1 cellular context compared by ENCODE assay signal in genomic region chr1:23960291-23960718, GRCh38.
A peak's percentile ranks its signal among the peaks of the same experiment; 100 is the strongest.
TF ChIP-seq lines count a peak whose summit lies in the region.

No MANE protein-coding gene starts in this region.

TF ChIP-seq in GM12878, 131 proteins besides CTCF, POLR2A, EP300 and RAD21 (continues in another document):
- TF ChIP-seq CBX3 (IDR thresholded peaks at IDR 0.05; ENCODE audit: borderline replicate concordance, low read depth) (no peak), NKRF (conservative IDR thresholded peaks at IDR 0.05) (peak; percentile 33; the same call in 1 of the 2 replicates), SKIL (IDR thresholded peaks at IDR 0.05; ENCODE audit: low read depth, poor library complexity, severe bottlenecking) (peak; percentile 17), RUNX3 (IDR thresholded peaks at IDR 0.05; ENCODE audit: low read length) (no peak), ZBTB40 (IDR thresholded peaks at IDR 0.05; ENCODE audit: borderline replicate concordance) (0 out of 2 replicates have a peak, but pooled peaks have one; percentile 18), SIX5 (IDR thresholded peaks at IDR 0.05; ENCODE audit: low read depth, low read length, severe bottlenecking) (no peak), ZBED1 (IDR thresholded peaks at IDR 0.05; ENCODE audit: borderline replicate concordance) (0 out of 2 replicates have a peak, but pooled peaks have one; percentile 17), GATAD2B (conservative IDR thresholded peaks at IDR 0.05; ENCODE audit: low read depth) (0 out of 2 replicates have a peak, but pooled peaks have one; percentile 1), MEF2A (IDR thresholded peaks at IDR 0.05; ENCODE audit: insufficient read depth, low read depth, low read length) (no peak), REST (IDR thresholded peaks at IDR 0.05; ENCODE audit: low read depth, low read length) (no peak), STAT3 (IDR thresholded peaks at IDR 0.05; ENCODE audit: low read depth, low read length) (no peak), HDGF (IDR thresholded peaks at IDR 0.05) (no peak), KDM1A (IDR thresholded peaks at IDR 0.05; ENCODE audit: borderline replicate concordance) (no peak), E4F1 (IDR thresholded peaks at IDR 0.05; ENCODE audit: borderline replicate concordance, partially characterized antibody) (no peak), IRF3 (IDR thresholded peaks at IDR 0.05) (no peak), HCFC1 (IDR thresholded peaks at IDR 0.05; ENCODE audit: low read length) (no peak), KLF5 (IDR thresholded peaks at IDR 0.05; ENCODE audit: partially characterized antibody) (no peak), YY1 (IDR thresholded peaks at IDR 0.05; ENCODE audit: low read depth, low read length) (no peak), NR2C1 (IDR thresholded peaks at IDR 0.05) (no peak), IKZF1 (conservative IDR thresholded peaks at IDR 0.05) (0 out of 2 replicates have a peak, but pooled peaks have one; percentile 7), CHD1 (IDR thresholded peaks at IDR 0.05; ENCODE audit: low read depth, low read length) (no peak), MEF2B (IDR thresholded peaks at IDR 0.05; ENCODE audit: partially characterized antibody, poor library complexity, severe bottlenecking) (peak; percentile 2), GABPA (IDR thresholded peaks at IDR 0.05; ENCODE audit: low read depth) (no peak), SMC3 (IDR thresholded peaks at IDR 0.05; ENCODE audit: borderline replicate concordance, low read length) (no peak), LARP7 (IDR thresholded peaks at IDR 0.05) (no peak), SIN3A (IDR thresholded peaks at IDR 0.05; ENCODE audit: low read depth, low read length) (peak; percentile 22; the same call in 1 of the 2 replicates), NFXL1 (IDR thresholded peaks at IDR 0.05; ENCODE audit: borderline replicate concordance) (no peak), JUNB (IDR thresholded peaks at IDR 0.05) (no peak), ZNF687 (IDR thresholded peaks at IDR 0.05) (no peak), RFX5 (IDR thresholded peaks at IDR 0.05; ENCODE audit: low read depth, low read length) (no peak), CREB1 (IDR thresholded peaks at IDR 0.05; ENCODE audit: low read depth) (no peak), IKZF2 (IDR thresholded peaks at IDR 0.05) (peak in 1 of 2 experiments; percentile 49; a peak in 2 of 4 replicates), BCL11A (IDR thresholded peaks at IDR 0.05; ENCODE audit: low read depth, low read length) (no peak), USF1 (IDR thresholded peaks at IDR 0.05; ENCODE audit: borderline replicate concordance, extremely low read length, insufficient read depth, low read depth, low read length) (no peak), SMAD5 (IDR thresholded peaks at IDR 0.05; ENCODE audit: low read depth) (no peak), SUZ12 (IDR thresholded peaks at IDR 0.05; ENCODE audit: unreplicated experiment) (no peak), MLLT1 (IDR thresholded peaks at IDR 0.05) (0 out of 2 replicates have a peak, but pooled peaks have one; percentile 69), PML (IDR thresholded peaks at IDR 0.05; ENCODE audit: low read length) (0 out of 2 replicates have a peak, but pooled peaks have one; percentile 20)
